8 cellular contexts compared by ENCODE assay signal in the genomic region with DNA sequence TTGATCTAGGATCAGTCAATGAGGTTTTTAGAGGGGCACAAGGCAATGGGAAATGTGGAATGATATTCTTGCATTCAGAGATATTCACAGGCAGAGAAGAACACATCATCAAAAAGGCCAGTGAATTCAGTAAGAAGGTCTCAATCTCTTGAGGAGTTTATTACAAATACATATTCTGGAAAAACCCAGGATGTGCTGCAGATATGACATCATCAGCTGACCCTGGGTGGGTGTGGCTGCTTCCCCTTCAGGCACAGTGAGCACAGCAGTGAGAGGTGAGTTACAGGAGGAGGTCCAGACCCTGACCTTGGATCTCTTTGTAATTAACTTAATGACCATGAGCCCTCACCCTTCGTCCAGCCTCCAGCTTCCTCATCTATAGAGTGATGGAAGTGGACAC.
"Had no signal": no experiment of that assay in that cellular context is flagged by ENCODE, and none has a peak within 500 bp of the region (broad histone marks: within the 10 kb centered on the region; RNA-seq: fewer than 3 reads in every experiment).

No MANE protein-coding gene starts in this region.

- H3K4me2 ChIP-seq: GM23338 had no signal

- DNase-seq: H9, HCEC 1CT, HFFc6, KBM-7 had no signal

- H3K27ac ChIP-seq: HL-60 had no signal

- FAIRE-seq: H1, H54 had no signal

- H3K4me3 ChIP-seq: GM23338 had no signal

- ATAC-seq: GM23338 had no signal

- H2AFZ ChIP-seq: GM23338 had no signal
